ENCODE assay signal across 11 cellular contexts in the genomic region with DNA sequence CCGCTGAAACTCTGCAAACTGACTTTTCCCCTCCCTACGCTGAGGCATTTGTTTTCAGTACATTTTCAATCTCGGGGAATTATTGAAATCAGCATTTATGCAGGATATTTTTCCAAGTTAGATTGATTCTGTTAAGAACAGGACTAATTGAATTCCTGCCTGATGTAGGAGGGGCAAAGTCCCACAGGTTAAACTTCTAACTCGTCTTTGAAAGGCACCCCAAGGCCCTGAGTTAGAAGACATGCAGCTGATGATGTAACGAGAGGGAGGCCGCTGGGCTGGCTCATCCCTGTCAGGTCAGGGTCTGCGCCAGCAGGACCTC.
DNase-seq lines count a peak whose midpoint lies in the region; ATAC-seq and TF ChIP-seq lines count a peak whose summit lies in the region.
"Had no signal": no experiment of that assay in that cellular context is flagged by ENCODE, and none has a peak within 500 bp of the region (broad histone marks: within the 10 kb centered on the region; RNA-seq: fewer than 3 reads in every experiment).

No MANE protein-coding gene starts in this region.

- H3K27me3 Mint-ChIP-seq in activated CD4-positive, alpha-beta T cell treated with anti-CD3 and anti-CD28 coated beads for 36 hours: no peaks in the 10 kb centered on the region
- H3K27me3 Mint-ChIP-seq in brain: no peaks in the 10 kb centered on the region

- CTCF ChIA-PET in activated CD4-positive, alpha-beta T cell treated with anti-CD3 and anti-CD28 coated beads for 36 hours (lab: Charles Lee): interaction anchor here (0.6 to 2.2 kb wide), 13 partner anchors 8 to 125 kb away, joined by 3 to 8 read pairs (median 5); no protein-coding TSS in a partner anchor

- H3K27ac ChIP-seq in KMS-11 (no peak overlapping the region), spleen (peak overlapping the region in 2 of 8 donors; percentile 1 to 8)

- no peak for DNase-seq in activated CD4-positive, alpha-beta T cell treated with anti-CD3 and anti-CD28 coated beads for 36 hours
- no peak for DNase-seq in activated CD4-positive, alpha-beta T cell treated with anti-CD3 and anti-CD28 coated beads, Interleukin-2, amount 50 U/mL, for 48 hours
- DNase-seq in spleen (no peak), AG20443 (ENCODE audit: low spot score) (no peak), CD1c-positive myeloid dendritic cell (ENCODE audit: extremely low spot score) (no peak)
- DNase-seq: COR-L47, NCI-H446 treated with DMSO at 0.1 percent for 48 hours had no signal

- no peaks in the 10 kb centered on the region for H3K27me3 ChIP-seq in KMS-11 (ENCODE audit: insufficient read depth, low read depth)
- H3K27me3 ChIP-seq in spleen (replicated peaks in 1 of 7): no peaks in the 10 kb centered on the region
- H3K27me3 ChIP-seq: ovary had no signal

- no peak overlapping the region for H3K4me3 ChIP-seq in KMS-11 (IDR thresholded peaks at IDR 0.05; ENCODE audit: insufficient read depth, low read depth, low read length)
- no peak overlapping the region for H3K4me3 ChIP-seq in spleen
- H3K4me3 ChIP-seq: ovary had no signal

- H3K4me2 ChIP-seq in KMS-11: peak overlapping the region; percentile 22; the same call in 1 of the 2 replicates

- peaks cover 83% of the 10 kb centered on the region for H3K36me3 Mint-ChIP-seq in activated CD4-positive, alpha-beta T cell treated with anti-CD3 and anti-CD28 coated beads for 36 hours (ENCODE audit: low read depth)
- peaks cover 82% of the 10 kb centered on the region for H3K36me3 Mint-ChIP-seq in brain

- intact Hi-C loops in activated CD4-positive, alpha-beta T cell treated with anti-CD3 and anti-CD28 coated beads for 36 hours (cut with DNase I, micrococcal nuclease): loop anchor here (1.0 to 10.0 kb wide), 9 partner anchors 34 to 254 kb away; partner anchors contain the start of gene CELF2 (in 2 of the 2)
- intact Hi-C loops in spleen (cut with DNase I; ENCODE audit: low total_unique reads): loop anchor here (10.0 kb wide), 1 partner anchor 156 kb away; no protein-coding TSS in a partner anchor

- H3K4me1 Mint-ChIP-seq in activated CD4-positive, alpha-beta T cell treated with anti-CD3 and anti-CD28 coated beads for 36 hours: peaks cover 90% of the 10 kb centered on the region
- peaks cover 96% of the 10 kb centered on the region for H3K4me1 Mint-ChIP-seq in brain

- WGBS in spleen, 5 donors: 63 to 76% (median 73%) methylated on average over 7 of the region's 7 CpGs

- H3K4me1 ChIP-seq in KMS-11 (ENCODE audit: low read depth, poor library complexity, severe bottlenecking) (peaks cover 28% of the 10 kb centered on the region), spleen (peaks cover 0 to 72% (median 26%) of the 10 kb centered on the region in 6 donors)

- H3K36me3 ChIP-seq in KMS-11 (ENCODE audit: insufficient read depth): no peaks in the 10 kb centered on the region
- H3K36me3 ChIP-seq in spleen: peaks cover 3 to 100% (median 51%) of the 10 kb centered on the region in 6 donors
- H3K36me3 ChIP-seq: ovary had no signal

- no peaks in the 10 kb centered on the region for H3K9me3 ChIP-seq in spleen
- H3K9me3 ChIP-seq: ovary had no signal

- H4K20me1 ChIP-seq in KMS-11 (ENCODE audit: insufficient read depth): no peaks in the 10 kb centered on the region

- no peak for TF ChIP-seq POLR2A in spleen (IDR thresholded peaks at IDR 0.05)

- no peak overlapping the region for H3K4me3 Mint-ChIP-seq in activated CD4-positive, alpha-beta T cell treated with anti-CD3 and anti-CD28 coated beads for 36 hours
- no peak overlapping the region for H3K4me3 Mint-ChIP-seq in brain

- ATAC-seq in activated CD4-positive, alpha-beta T cell treated with anti-CD3 and anti-CD28 coated beads for 36 hours: no peak
- ATAC-seq in GM21619 (IDR thresholded peaks at IDR 0.05; ENCODE audit: unreplicated experiment): no peak

- no peaks in the 10 kb centered on the region for H3K79me2 ChIP-seq in KMS-11 (ENCODE audit: insufficient read depth, low read depth)

- peak overlapping the region; percentile 76 for H3K27ac Mint-ChIP-seq in activated CD4-positive, alpha-beta T cell treated with anti-CD3 and anti-CD28 coated beads for 36 hours
- H3K27ac Mint-ChIP-seq in brain: peak overlapping the region in 3 of 5 experiments; percentile 76 to 85 (median 82)

- no peak overlapping the region; the same call in 1 of the 2 replicates for H2AFZ ChIP-seq in KMS-11 (ENCODE audit: low read depth)

- TF ChIP-seq CTCF in KMS-11 (conservative IDR thresholded peaks at IDR 0.05; ENCODE audit: low read depth, low read length): peak; percentile 73
- TF ChIP-seq CTCF in brain (conservative IDR thresholded peaks at IDR 0.05): peak in 1 of 2 experiments; percentile 47
- peak in 7 of 11 experiments; percentile 2 to 40 (median 9) for TF ChIP-seq CTCF in spleen (IDR thresholded peaks at IDR 0.05 in 8 of 11, conservative IDR thresholded peaks at IDR 0.05 in 3 of 11)

- no peak overlapping the region for H3K9ac ChIP-seq in KMS-11

- POLR2A ChIA-PET in activated CD4-positive, alpha-beta T cell treated with anti-CD3 and anti-CD28 coated beads for 36 hours (lab: Charles Lee): interaction anchor here (0.7 to 2.0 kb wide), 5 partner anchors 32 to 102 kb away, joined by 3 to 5 read pairs (median 4); no protein-coding TSS in a partner anchor

- H3K9me3 Mint-ChIP-seq in activated CD4-positive, alpha-beta T cell treated with anti-CD3 and anti-CD28 coated beads for 36 hours (ENCODE audit: low read depth): no peaks in the 10 kb centered on the region
- no peaks in the 10 kb centered on the region for H3K9me3 Mint-ChIP-seq in brain
